In the genomic region with DNA sequence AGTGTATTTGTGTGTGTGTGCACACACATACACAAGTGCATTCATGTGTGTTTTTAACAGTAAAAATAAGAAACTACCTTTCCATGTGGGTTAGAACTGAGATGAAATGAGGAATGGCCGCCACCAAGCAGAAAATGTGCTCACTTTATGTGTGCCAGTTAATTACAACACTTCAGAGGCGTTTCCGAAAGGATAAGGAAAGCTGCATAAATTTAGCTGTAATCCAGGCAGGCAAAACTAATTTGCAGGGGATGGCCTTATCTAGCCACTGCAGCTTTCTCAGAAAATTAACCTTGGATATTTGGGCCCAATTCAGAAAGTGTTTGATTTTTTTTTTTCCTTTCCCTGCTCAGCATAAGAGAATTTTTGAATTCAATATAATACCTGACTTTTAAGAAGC, we compare ENCODE assay signal across 1 cellular context.
TF ChIP-seq lines count a peak whose summit lies in the region.

No MANE protein-coding gene starts in this region.

TF ChIP-seq in K562, 482 proteins besides CTCF, POLR2A, EP300 and RAD21 (continued from another document):
- TF ChIP-seq, protein P1, sequence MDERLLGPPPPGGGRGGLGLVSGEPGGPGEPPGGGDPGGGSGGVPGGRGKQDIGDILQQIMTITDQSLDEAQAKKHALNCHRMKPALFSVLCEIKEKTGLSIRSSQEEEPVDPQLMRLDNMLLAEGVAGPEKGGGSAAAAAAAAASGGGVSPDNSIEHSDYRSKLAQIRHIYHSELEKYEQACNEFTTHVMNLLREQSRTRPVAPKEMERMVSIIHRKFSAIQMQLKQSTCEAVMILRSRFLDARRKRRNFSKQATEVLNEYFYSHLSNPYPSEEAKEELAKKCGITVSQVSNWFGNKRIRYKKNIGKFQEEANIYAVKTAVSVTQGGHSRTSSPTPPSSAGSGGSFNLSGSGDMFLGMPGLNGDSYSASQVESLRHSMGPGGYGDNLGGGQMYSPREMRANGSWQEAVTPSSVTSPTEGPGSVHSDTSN (CRISPR knock-in tag; IDR thresholded peaks at IDR 0.05; ENCODE audit: low read depth): no peak
- TF ChIP-seq, protein P1 (tag; conservative IDR thresholded peaks at IDR 0.05; ENCODE audit: low read depth): peak; percentile 71
- TF ChIP-seq ZNF175 (CRISPR knock-in tag; IDR thresholded peaks at IDR 0.05; ENCODE audit: low read depth) (0 out of 2 replicates have a peak, but pooled peaks have one; percentile 51), SMARCA4 (IDR thresholded peaks at IDR 0.05) (peak; percentile 59; the same call in 1 of the 2 replicates)
TF ChIP-seq in K562: peak in this region for 29.
